In the genomic region with DNA sequence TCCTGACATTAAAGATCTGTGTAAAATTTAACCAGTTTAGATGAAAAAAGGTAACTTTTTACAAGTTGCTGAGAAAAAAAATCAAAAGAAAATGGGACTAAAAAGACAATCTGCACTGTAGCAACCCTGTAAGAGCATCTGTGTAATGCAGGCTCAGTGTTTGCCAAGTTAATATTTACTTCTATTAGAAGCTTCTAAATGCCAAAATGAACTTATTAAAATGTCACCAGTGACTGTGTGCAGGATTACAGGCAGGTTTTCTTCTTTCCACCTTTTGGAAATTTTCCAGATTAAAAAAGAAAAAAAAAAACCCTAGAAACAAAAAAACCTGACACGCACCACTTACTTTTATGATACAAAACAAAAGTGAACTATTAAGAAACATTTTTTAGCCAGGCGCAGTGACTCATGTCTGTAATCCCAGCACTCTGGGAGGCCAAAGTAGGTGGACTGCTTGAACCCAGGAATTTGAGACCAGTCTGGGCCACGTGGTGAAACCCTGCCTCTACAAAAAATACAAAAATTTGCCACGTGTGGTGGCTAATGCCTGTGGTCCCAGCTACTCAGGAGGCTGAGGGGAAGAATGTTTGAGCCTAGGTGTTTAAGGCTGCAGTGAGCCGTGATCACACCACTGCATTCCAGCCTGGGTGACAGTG, we compare ENCODE assay signal across 14 cellular contexts.
DNase-seq lines count a peak whose midpoint lies in the region; ATAC-seq and TF ChIP-seq lines count a peak whose summit lies in the region.
"Had no signal": no experiment of that assay in that cellular context is flagged by ENCODE, and none has a peak within 500 bp of the region (broad histone marks: within the 10 kb centered on the region; RNA-seq: fewer than 3 reads in every experiment).

No MANE protein-coding gene starts in this region.

- H3K36me3 ChIP-seq in transverse colon, result peaks cover 0 to 29% (median 10%) of the 10 kb centered on the region in 4 donors

- intact Hi-C loops in transverse colon (cut with DNase I; ENCODE audit: low total_unique reads), result no loop called here

- peaks cover 5% of the 10 kb centered on the region for H3K27me3 Mint-ChIP-seq in glutamatergic neuron (ENCODE audit: unreplicated experiment)
- H3K27me3 Mint-ChIP-seq: activated B cell treated with CpG ODN at 0.5 μM for 24 hours had no signal

- no peaks in the 10 kb centered on the region for H3K9me3 ChIP-seq in transverse colon

- H3K27me3 ChIP-seq in transverse colon, result no peaks in the 10 kb centered on the region

- peak overlapping the region in 1 of 4 donors; percentile 20 for H3K27ac ChIP-seq in transverse colon

- no peak for TF ChIP-seq POLR2A in transverse colon (IDR thresholded peaks at IDR 0.05)

- H3K4me3 ChIP-seq in epithelial cell of esophagus (ENCODE audit: low read length), result no peak overlapping the region
- H3K4me3 ChIP-seq in transverse colon, result no peak overlapping the region

- H3K4me3 Mint-ChIP-seq in glutamatergic neuron (ENCODE audit: unreplicated experiment), result no peak overlapping the region
- H3K4me3 Mint-ChIP-seq: activated B cell treated with CpG ODN at 0.5 μM for 24 hours; CD4-positive, alpha-beta T cell had no signal

- H3K4me1 Mint-ChIP-seq in glutamatergic neuron (ENCODE audit: low read depth, unreplicated experiment), result no peaks in the 10 kb centered on the region
- H3K4me1 Mint-ChIP-seq: activated B cell treated with CpG ODN at 0.5 μM for 24 hours had no signal

- H3K9me3 Mint-ChIP-seq in glutamatergic neuron (ENCODE audit: unreplicated experiment), result peaks cover 5% of the 10 kb centered on the region
- H3K9me3 Mint-ChIP-seq: activated B cell treated with CpG ODN at 0.5 μM for 24 hours; CD4-positive, alpha-beta T cell had no signal

- H3K27ac Mint-ChIP-seq in glutamatergic neuron (ENCODE audit: unreplicated experiment), result no peak overlapping the region
- H3K27ac Mint-ChIP-seq: activated B cell treated with CpG ODN at 0.5 μM for 24 hours; CD4-positive, alpha-beta T cell had no signal

- no peak for TF ChIP-seq EP300 in transverse colon (IDR thresholded peaks at IDR 0.05; ENCODE audit: low read depth)

- 69 to 74% methylated on average over 2 to 5 of the region's 5 CpGs for WGBS in transverse colon (ENCODE audit: low coverage in 1 of 2), 2 donors

- no peaks in the 10 kb centered on the region for H3K36me3 Mint-ChIP-seq in glutamatergic neuron (ENCODE audit: unreplicated experiment)

- DNase-seq in EL (peak; percentile 21), LoVo (ENCODE audit: low spot score) (peak; percentile 79), epithelial cell of esophagus (ENCODE audit: low read depth) (peak; percentile 62), non-pigmented ciliary epithelial cell (ENCODE audit: low read depth) (peak; percentile 45), NCI-H524 (lab: John Stamatoyannopoulos, UW) (no peak), glutamatergic neuron (no peak), transverse colon (no peak)
- DNase-seq: activated B cell treated with CpG ODN at 0.5 μM for 24 hours; activated T-cell treated with anti-CD3 and anti-CD28 coated beads, Interleukin-2, amount 50 U/mL, for 48 hours; anterior cingulate cortex; CD4-positive, alpha-beta T cell; NCI-H1092 treated with DMSO at 0.1 percent for 48 hours; NCI-H526 treated with DMSO at 0.1 percent for 48 hours had no signal

- no peak for TF ChIP-seq CTCF in epithelial cell of esophagus (IDR thresholded peaks at IDR 0.05; ENCODE audit: insufficient read depth, low read depth, low read length, missing control alignments)
- no peak for TF ChIP-seq CTCF in glutamatergic neuron (IDR thresholded peaks at IDR 0.05; ENCODE audit: partially characterized antibody, unreplicated experiment)
- TF ChIP-seq CTCF in transverse colon (IDR thresholded peaks at IDR 0.05), result no peak

- ATAC-seq in GM18502 (IDR thresholded peaks at IDR 0.05; ENCODE audit: poor library complexity, unreplicated experiment), result no peak

- H3K4me1 ChIP-seq in transverse colon, result no peaks in the 10 kb centered on the region

- in situ Hi-C loops in transverse colon (cut with MboI; ENCODE audit: low pct_ligation_motif_present in 1 of 4, low pct_unique_long_range_greater_than_20kb in 1 of 4, low sequenced_read_pairs in 3 of 4), result no loop called here

Comparison
In these comparisons a context has a peak if more than half of its experiments do, and no peak if none do; other contexts are left out.
1. DNase-seq: peak in EL (single experiment), LoVo (single experiment), epithelial cell of esophagus (single experiment) and non-pigmented ciliary epithelial cell (single experiment); none in NCI-H524 (0 of 2), glutamatergic neuron (single experiment) and transverse colon (single experiment).